18 cellular contexts compared by ENCODE assay signal in genomic region chr21:14734191-14734590, GRCh38.
DNase-seq lines count a peak whose midpoint lies in the region; ATAC-seq, FAIRE-seq and TF ChIP-seq lines count a peak whose summit lies in the region.
"Had no signal": no experiment of that assay in that cellular context is flagged by ENCODE, and none has a peak within 500 bp of the region (broad histone marks: within the 10 kb centered on the region; RNA-seq: fewer than 3 reads in every experiment).

No MANE protein-coding gene starts in this region.

- H3K4me1 Mint-ChIP-seq in activated naive CD4-positive, alpha-beta T cell treated with anti-CD3 and anti-CD28 coated beads for 36 hours (ENCODE audit: low read depth), result peaks cover 31% of the 10 kb centered on the region
- H3K4me1 Mint-ChIP-seq in T-helper 17 cell, result no peaks in the 10 kb centered on the region
- H3K4me1 Mint-ChIP-seq in stimulated activated memory B cell treated with anti-CD40 and anti-IgM and Interleukin-4, amounts not matched to agents 10 μg/mL and 1 μg/mL and 100 μg/mL, for 72 hours, result peaks cover 39% of the 10 kb centered on the region

- H3K27me3 Mint-ChIP-seq in activated naive CD4-positive, alpha-beta T cell treated with anti-CD3 and anti-CD28 coated beads for 36 hours (ENCODE audit: low read depth), result no peaks in the 10 kb centered on the region
- no peaks in the 10 kb centered on the region for H3K27me3 Mint-ChIP-seq in T-helper 17 cell
- no peaks in the 10 kb centered on the region for H3K27me3 Mint-ChIP-seq in stimulated activated memory B cell treated with anti-CD40 and anti-IgM and Interleukin-4, amounts not matched to agents 10 μg/mL and 1 μg/mL and 100 μg/mL, for 72 hours
- H3K27me3 Mint-ChIP-seq: activated naive CD8-positive, alpha-beta T cell treated with anti-CD3 and anti-CD28 coated beads, Interleukin-2, amount 10 ng/mL, durations not matched to agents 7 days and 5 days; IgD-negative memory B cell had no signal

- no peak for TF ChIP-seq POLR2A in GM12892 (IDR thresholded peaks at IDR 0.05; ENCODE audit: low read depth, low read length)

- CTCF ChIA-PET in activated naive CD4-positive, alpha-beta T cell treated with anti-CD3 and anti-CD28 coated beads for 36 hours (lab: Charles Lee), result interaction anchor here (1.2 kb wide), 1 partner anchor 22 kb away, joined by 3 read pairs; no protein-coding TSS in a partner anchor

- H3K4me3 Mint-ChIP-seq in activated naive CD4-positive, alpha-beta T cell treated with anti-CD3 and anti-CD28 coated beads for 36 hours, result no peak overlapping the region
- peak overlapping the region; percentile 31 for H3K4me3 Mint-ChIP-seq in T-helper 17 cell
- H3K4me3 Mint-ChIP-seq in stimulated activated memory B cell treated with anti-CD40 and anti-IgM and Interleukin-4, amounts not matched to agents 10 μg/mL and 1 μg/mL and 100 μg/mL, for 72 hours, result no peak overlapping the region
- H3K4me3 Mint-ChIP-seq: activated naive CD8-positive, alpha-beta T cell treated with anti-CD3 and anti-CD28 coated beads, Interleukin-2, amount 10 ng/mL, durations not matched to agents 7 days and 5 days had no signal

- H3K9me3 ChIP-seq in T-helper 17 cell (ENCODE audit: control insufficient read depth, low read length, poor library complexity, severe bottlenecking), result peaks cover 3% of the 10 kb centered on the region
- H3K9me3 ChIP-seq: gastroesophageal sphincter, sigmoid colon had no signal

- H3K27ac Mint-ChIP-seq in activated naive CD4-positive, alpha-beta T cell treated with anti-CD3 and anti-CD28 coated beads for 36 hours, result no peak overlapping the region
- H3K27ac Mint-ChIP-seq in T-helper 17 cell, result no peak overlapping the region
- H3K27ac Mint-ChIP-seq in stimulated activated memory B cell treated with anti-CD40 and anti-IgM and Interleukin-4, amounts not matched to agents 10 μg/mL and 1 μg/mL and 100 μg/mL, for 72 hours, result peak overlapping the region; percentile 76
- H3K27ac Mint-ChIP-seq: IgD-negative memory B cell had no signal

- ATAC-seq in T-helper 17 cell, result no peak
- peak; percentile 90 for ATAC-seq in stimulated activated memory B cell treated with anti-CD40 and anti-IgM and Interleukin-4, amounts not matched to agents 10 μg/mL and 1 μg/mL and 100 μg/mL, for 72 hours
- no peak for ATAC-seq in HG02678 (IDR thresholded peaks at IDR 0.05; ENCODE audit: unreplicated experiment)
- ATAC-seq: gastroesophageal sphincter had no signal

- intact Hi-C loops in activated naive CD4-positive, alpha-beta T cell treated with anti-CD3 and anti-CD28 coated beads for 36 hours (cut with micrococcal nuclease), result no loop called here

- peak; percentile 13 for DNase-seq in activated naive CD4-positive, alpha-beta T cell treated with anti-CD3 and anti-CD28 coated beads for 36 hours
- DNase-seq in activated naive CD4-positive, alpha-beta T cell (lab: John Stamatoyannopoulos, UW), result no peak
- peak; percentile 4 for DNase-seq in HT1080 (ENCODE audit: low read depth)
- no peak for DNase-seq in T-helper 17 cell
- no peak for DNase-seq in NCI-H187 treated with DMSO at 0.1 percent for 48 hours (lab: John Stamatoyannopoulos, UW)
- DNase-seq in GM12892 (ENCODE audit: insufficient read length), result no peak
- DNase-seq: activated naive CD8-positive, alpha-beta T cell treated with anti-CD3 and anti-CD28 coated beads, Interleukin-2, amount 10 ng/mL, durations not matched to agents 7 days and 5 days; Calu3; cerebellar nuclear complex; GF-D8; NCI-H1436 treated with DMSO at 0.1 percent for 48 hours; NCI-H446 treated with DMSO at 0.1 percent for 48 hours; sigmoid colon; T-helper 9 cell had no signal

- H3K9me3 Mint-ChIP-seq in activated naive CD4-positive, alpha-beta T cell treated with anti-CD3 and anti-CD28 coated beads for 36 hours, result no peaks in the 10 kb centered on the region
- no peaks in the 10 kb centered on the region for H3K9me3 Mint-ChIP-seq in stimulated activated memory B cell treated with anti-CD40 and anti-IgM and Interleukin-4, amounts not matched to agents 10 μg/mL and 1 μg/mL and 100 μg/mL, for 72 hours
- H3K9me3 Mint-ChIP-seq: IgD-negative memory B cell had no signal

- no peak for FAIRE-seq in GM12892 (lab: Jason Lieb, UNC)

- H3K36me3 Mint-ChIP-seq in activated naive CD4-positive, alpha-beta T cell treated with anti-CD3 and anti-CD28 coated beads for 36 hours (ENCODE audit: low read depth), result no peaks in the 10 kb centered on the region
- no peaks in the 10 kb centered on the region for H3K36me3 Mint-ChIP-seq in T-helper 17 cell (ENCODE audit: low read depth)
- no peaks in the 10 kb centered on the region for H3K36me3 Mint-ChIP-seq in stimulated activated memory B cell treated with anti-CD40 and anti-IgM and Interleukin-4, amounts not matched to agents 10 μg/mL and 1 μg/mL and 100 μg/mL, for 72 hours
- H3K36me3 Mint-ChIP-seq: IgD-negative memory B cell had no signal

Comparison
In these comparisons a context has a peak if more than half of its experiments do, and no peak if none do; other contexts are left out.
1. DNase-seq: peak in activated naive CD4-positive, alpha-beta T cell treated with anti-CD3 and anti-CD28 coated beads for 36 hours (single experiment) and HT1080 (single experiment); none in activated naive CD4-positive, alpha-beta T cell (0 of 4), T-helper 17 cell (0 of 3), NCI-H187 treated with DMSO at 0.1 percent for 48 hours (single experiment) and GM12892 (single experiment).